ENCODE assay signal across 11 cellular contexts in the genomic region with DNA sequence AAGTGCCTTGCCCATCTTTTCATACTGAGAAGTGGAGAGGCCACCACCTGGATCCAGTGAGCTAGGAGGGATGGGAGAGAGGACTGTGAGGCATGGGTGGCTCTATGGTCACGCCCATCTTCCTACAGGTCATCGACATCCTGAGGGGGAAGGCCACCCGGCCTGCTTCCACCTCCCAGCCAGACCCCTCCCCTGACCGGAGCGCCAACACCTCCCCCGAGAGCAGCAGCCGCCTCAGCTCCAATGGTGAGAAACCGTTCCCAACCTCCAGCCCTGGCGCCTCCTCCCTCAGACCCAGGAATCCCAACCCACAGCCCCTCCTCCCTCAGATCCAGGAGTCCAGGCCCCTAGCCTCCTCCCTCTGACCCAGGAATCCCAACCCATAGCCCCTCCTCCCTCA. TPM values are rescaled to one million over a fixed set of nuclear protein-coding genes. Genes with fewer than 3 reads are reported as not detected.
DNase-seq lines count a peak whose midpoint lies in the region; ATAC-seq, FAIRE-seq and TF ChIP-seq lines count a peak whose summit lies in the region.
"Had no signal": no experiment of that assay in that cellular context is flagged by ENCODE, and none has a peak within 500 bp of the region (broad histone marks: within the 10 kb centered on the region; RNA-seq: fewer than 3 reads in every experiment).

No MANE protein-coding gene starts in this region.

- no peak overlapping the region for H3K4ac ChIP-seq in H9 (ENCODE audit: low read depth, low read length)

- H3K23ac ChIP-seq in H9 (ENCODE audit: insufficient read length, low read depth, low read length), result no peak overlapping the region

- H3K18ac ChIP-seq in H9 (ENCODE audit: insufficient read length, low read depth, low read length), result no peak overlapping the region

- H3K27ac Mint-ChIP-seq in H9, result no peak overlapping the region; a peak in 2 of 7 replicates

- WGBS in H9 (ENCODE audit: extremely low coverage, insufficient read length, low lambda C conversion rate), result no CpG with 5 or more reads among the region's 9 CpGs

- H3K23me2 ChIP-seq in H9 (ENCODE audit: insufficient read length, low read depth, low read length, poor library complexity, severe bottlenecking), result peaks cover 21% of the 10 kb centered on the region

- H4K8ac ChIP-seq in H9 (replicated peaks; ENCODE audit: insufficient read length, low read depth, low read length), result no peak overlapping the region

- peaks cover 22 to 37% of the 10 kb centered on the region in 2 experiments for H3K4me1 Mint-ChIP-seq in H9

- DNase-seq in H9 (peak; percentile 89), skeletal muscle cell (ENCODE audit: low read depth) (no peak), HCEC 1CT (no peak), H54 (ENCODE audit: insufficient read length, low spot score) (no peak)
- DNase-seq: stimulated activated naive CD4-positive, alpha-beta T cell had no signal

- H3K9me3 ChIP-seq in H9 (ENCODE audit: control insufficient read depth, low read depth, low read length) (no peaks in the 10 kb centered on the region), iPS-18a (ENCODE audit: control insufficient read depth, low read depth, low read length) (no peaks in the 10 kb centered on the region)

- no peaks in the 10 kb centered on the region; a peak in 1 of 5 replicates for H3K9me3 Mint-ChIP-seq in H9

- H2BK15ac ChIP-seq in H9 (ENCODE audit: low read depth, low read length), result no peak overlapping the region

- H3K56ac ChIP-seq in H9 (ENCODE audit: insufficient read length, low read depth, low read length), result no peak overlapping the region

- no peaks in the 10 kb centered on the region for H3K79me1 ChIP-seq in H9 (ENCODE audit: insufficient read depth, low read depth, low read length, poor library complexity, severe bottlenecking)

- H4K5ac ChIP-seq in H9 (ENCODE audit: insufficient read length, low read depth, low read length), result no peak overlapping the region

- FAIRE-seq in H54 (lab: Jason Lieb, UNC), result no peak
- FAIRE-seq: frontal cortex had no signal

- H3T11ph ChIP-seq in H9 (ENCODE audit: low read length), result no peak overlapping the region

- peak overlapping the region; percentile 72 to 90 for H3K4me3 Mint-ChIP-seq in H9

- TF ChIP-seq POLR2A in H54 (IDR thresholded peaks at IDR 0.05; ENCODE audit: low read depth, low read length), result no peak

- H2BK12ac ChIP-seq in H9 (ENCODE audit: insufficient read length, low read depth, low read length), result no peak overlapping the region

- H3K27me3 ChIP-seq in H9 (ENCODE audit: insufficient read depth, low read length), result peaks cover 28% of the 10 kb centered on the region
- H3K27me3 ChIP-seq in iPS-18a (ENCODE audit: control insufficient read depth, insufficient read depth, low read length), result peaks cover 50% of the 10 kb centered on the region

- no peaks in the 10 kb centered on the region for H4K20me1 ChIP-seq in H9 (ENCODE audit: control insufficient read depth, insufficient read depth, insufficient read length)

- H2BK20ac ChIP-seq in H9 (ENCODE audit: low read depth, low read length, poor library complexity, severe bottlenecking), result no peak overlapping the region

- ATAC-seq in HG03457 (IDR thresholded peaks at IDR 0.05; ENCODE audit: unreplicated experiment) (no peak), HG03175 (IDR thresholded peaks at IDR 0.05; ENCODE audit: unreplicated experiment) (no peak)

- no peak overlapping the region for H2BK120ac ChIP-seq in H9 (ENCODE audit: low read depth, low read length, poor library complexity, severe bottlenecking)

- no peak overlapping the region for H2AFZ ChIP-seq in H9 (ENCODE audit: low read length)

- H3K36me3 ChIP-seq in iPS-18a (ENCODE audit: control insufficient read depth, low read depth, low read length), result no peaks in the 10 kb centered on the region

- H3K4me1 ChIP-seq in H9 (ENCODE audit: insufficient read depth, low read length) (no peaks in the 10 kb centered on the region), iPS-18a (ENCODE audit: control insufficient read depth, low read depth, low read length) (peaks cover 19% of the 10 kb centered on the region)

- H3K9ac ChIP-seq in H9 (ENCODE audit: extremely low read depth, insufficient read length, low read length), result no peak overlapping the region
- no peak overlapping the region for H3K9ac ChIP-seq in iPS-18a (ENCODE audit: low read length)

- H3K27ac ChIP-seq in H9 (ENCODE audit: insufficient read length, low read depth, low read length), result no peak overlapping the region
- H3K27ac ChIP-seq in angular gyrus (ENCODE audit: low read depth, low read length), result peak overlapping the region; percentile 19
- H3K27ac ChIP-seq in iPS-18a (ENCODE audit: low read length), result no peak overlapping the region

- H3K4me3 ChIP-seq in iPS-18a (ENCODE audit: low read length), result peak overlapping the region; percentile 62
- H3K4me3 ChIP-seq in skeletal muscle cell (ENCODE audit: low read depth, low read length), result peak overlapping the region; percentile 53

- peaks cover 72% of the 10 kb centered on the region for H3K27me3 Mint-ChIP-seq in H9 (ENCODE audit: low read depth)

- no peak overlapping the region for H4K91ac ChIP-seq in H9 (ENCODE audit: insufficient read length, low read depth, low read length)

- no peak overlapping the region for H2BK5ac ChIP-seq in H9 (ENCODE audit: insufficient read length, low read length)

- H3K79me2 ChIP-seq in H9 (ENCODE audit: insufficient read depth, low read length), result no peaks in the 10 kb centered on the region

- no peaks in the 10 kb centered on the region; a peak in 1 of 7 replicates for H3K36me3 Mint-ChIP-seq in H9 (ENCODE audit: insufficient read depth in 1 of 3, low read depth in 3 of 3)

- H2AK5ac ChIP-seq in H9 (ENCODE audit: insufficient read length, low read length), result no peak overlapping the region

- no peak overlapping the region for H3K14ac ChIP-seq in H9 (ENCODE audit: insufficient read depth, low read length)

- TF ChIP-seq CTCF in H9 (conservative IDR thresholded peaks at IDR 0.05), result no peak

- H3K4me2 ChIP-seq in H9 (ENCODE audit: insufficient read depth, insufficient read length, low read length), result peak overlapping the region; percentile 55

RNA-seq across cellular contexts. Expression of a gene that starts 10.1 kb away (rescaled TPM):
- 1.2 and 2.2 TPM in 2 replicates for total RNA-seq in H9 (2021)

RNA-seq across cellular contexts. Expression of a gene that starts 19.1 kb away (rescaled TPM):
- 14.2 and 15.9 TPM in 2 replicates for total RNA-seq in H9 (2021)
- total RNA-seq: frontal cortex had no signal

RNA-seq across cellular contexts. Expression of a gene that starts 50.3 kb away (rescaled TPM):
- total RNA-seq in H9 (2021), result 73.0 and 78.5 TPM in 2 replicates

RNA-seq across cellular contexts. Expression of a gene that starts 59.6 kb away (rescaled TPM):
- total RNA-seq in H9 (2021), result not detected in 2 replicates
- total RNA-seq: frontal cortex, renal cortical epithelial cell had no signal
